ENCODE assay signal across 11 cellular contexts in the genomic region with DNA sequence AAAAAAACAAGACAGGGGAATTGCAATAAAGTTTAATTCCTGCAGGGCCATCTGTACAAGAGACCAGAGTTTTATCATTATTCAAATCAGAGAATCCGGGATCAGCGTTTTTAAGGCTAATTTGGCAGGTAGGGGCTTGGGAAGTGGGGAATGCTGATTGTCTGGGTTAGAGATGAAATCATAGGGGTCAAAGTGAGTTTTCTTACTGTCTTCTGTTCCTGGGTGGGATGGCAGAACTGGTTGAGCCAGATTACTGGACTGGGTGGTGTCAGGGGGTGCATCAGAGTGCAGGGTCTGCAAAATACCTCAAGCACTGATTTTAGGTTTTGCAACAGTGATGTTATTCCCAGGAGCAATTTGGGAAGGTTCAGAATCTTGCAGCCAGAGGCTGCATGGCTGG. TPM values are rescaled to one million over a fixed set of nuclear protein-coding genes. Genes with fewer than 3 reads are reported as not detected.
"Had no signal": no experiment of that assay in that cellular context is flagged by ENCODE, and none has a peak within 500 bp of the region (broad histone marks: within the 10 kb centered on the region; RNA-seq: fewer than 3 reads in every experiment).

No MANE protein-coding gene starts in this region.

RNA-seq across cellular contexts. Expression of a gene that starts 6.3 kb away (rescaled TPM):
- total RNA-seq: activated B cell treated with CpG ODN at 0.5 μM for 24 hours; activated CD8-positive, alpha-beta T cell treated with anti-CD3 and anti-CD28 coated beads for 36 hours; activated naive CD4-positive, alpha-beta T cell treated with anti-CD3 and anti-CD28 coated beads for 36 hours; activated naive CD8-positive, alpha-beta T cell treated with anti-CD3 and anti-CD28 coated beads for 36 hours; chondrocyte; dermis blood vessel endothelial cell; frontal cortex had no signal
- polyA plus RNA-seq: aorta, fibroblast of lung had no signal

RNA-seq across cellular contexts. Expression of a gene that starts 7.2 kb away (rescaled TPM):
- total RNA-seq: activated B cell treated with CpG ODN at 0.5 μM for 24 hours; activated CD8-positive, alpha-beta T cell treated with anti-CD3 and anti-CD28 coated beads for 36 hours; activated naive CD4-positive, alpha-beta T cell treated with anti-CD3 and anti-CD28 coated beads for 36 hours; activated naive CD8-positive, alpha-beta T cell treated with anti-CD3 and anti-CD28 coated beads for 36 hours; body of pancreas; chondrocyte; dermis blood vessel endothelial cell had no signal
- polyA plus RNA-seq: aorta, fibroblast of lung had no signal

RNA-seq across cellular contexts. Expression of a gene that starts 20.3 kb away (rescaled TPM):
- total RNA-seq: activated B cell treated with CpG ODN at 0.5 μM for 24 hours, chondrocyte, dermis blood vessel endothelial cell, T-helper 17 cell had no signal
- polyA plus RNA-seq: aorta had no signal
